In the genomic region with DNA sequence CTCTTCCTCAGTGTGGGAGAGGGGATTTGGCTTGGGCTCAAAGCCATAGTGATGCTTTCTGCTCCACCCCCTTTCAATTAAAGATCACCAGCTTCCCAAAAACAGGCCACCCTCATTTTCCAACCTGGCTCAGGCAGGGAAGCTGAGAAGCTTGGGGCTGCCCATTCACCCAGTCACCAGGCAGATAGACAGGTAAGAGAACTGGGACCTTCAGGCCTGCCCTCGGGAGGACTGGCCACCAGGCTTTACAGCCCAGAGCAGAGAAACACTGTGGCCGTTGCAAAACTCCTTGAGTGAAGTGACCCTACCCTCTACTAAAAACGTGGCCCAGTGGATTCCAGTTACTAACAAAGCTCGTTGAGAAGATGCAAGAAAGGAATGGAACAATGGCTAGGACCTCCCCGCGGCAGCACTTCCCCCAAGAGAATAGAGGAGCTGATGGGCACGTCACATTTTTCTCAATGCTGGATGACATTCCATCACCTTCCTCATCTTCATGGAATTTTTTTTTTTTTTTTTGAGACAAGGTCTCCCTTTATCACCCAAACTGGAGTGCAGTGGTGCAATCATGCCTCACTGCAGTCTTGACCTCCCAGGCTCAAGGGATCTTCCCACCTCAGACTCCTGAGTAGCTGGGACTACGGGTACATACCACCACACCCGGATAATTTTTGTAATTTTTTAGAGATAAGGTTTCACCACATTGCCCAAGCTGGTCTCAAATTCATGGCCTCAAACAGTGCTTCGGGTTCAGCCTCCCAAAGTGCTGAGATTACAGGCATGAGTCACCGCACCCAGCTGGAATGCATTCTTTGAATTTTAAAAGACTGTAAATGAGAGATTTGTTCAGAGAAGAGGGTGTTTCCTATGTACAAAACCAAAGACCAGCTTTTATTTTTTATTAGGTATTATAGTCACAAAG, we compare ENCODE assay signal across 1 cellular context.
TF ChIP-seq lines count a peak whose summit lies in the region.

No MANE protein-coding gene starts in this region.

TF ChIP-seq in A549, 52 proteins besides CTCF, POLR2A, EP300 and RAD21 (continued from another document):
- TF ChIP-seq, protein P1, sequence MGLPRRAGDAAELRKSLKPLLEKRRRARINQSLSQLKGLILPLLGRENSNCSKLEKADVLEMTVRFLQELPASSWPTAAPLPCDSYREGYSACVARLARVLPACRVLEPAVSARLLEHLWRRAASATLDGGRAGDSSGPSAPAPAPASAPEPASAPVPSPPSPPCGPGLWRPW (IDR thresholded peaks at IDR 0.05) = peak; percentile 87
- TF ChIP-seq FOXS1 (CRISPR knock-in tag; IDR thresholded peaks at IDR 0.05) = no peak
- no peak for TF ChIP-seq ZNF302 (CRISPR knock-in tag; IDR thresholded peaks at IDR 0.05)
- TF ChIP-seq, protein P2, sequence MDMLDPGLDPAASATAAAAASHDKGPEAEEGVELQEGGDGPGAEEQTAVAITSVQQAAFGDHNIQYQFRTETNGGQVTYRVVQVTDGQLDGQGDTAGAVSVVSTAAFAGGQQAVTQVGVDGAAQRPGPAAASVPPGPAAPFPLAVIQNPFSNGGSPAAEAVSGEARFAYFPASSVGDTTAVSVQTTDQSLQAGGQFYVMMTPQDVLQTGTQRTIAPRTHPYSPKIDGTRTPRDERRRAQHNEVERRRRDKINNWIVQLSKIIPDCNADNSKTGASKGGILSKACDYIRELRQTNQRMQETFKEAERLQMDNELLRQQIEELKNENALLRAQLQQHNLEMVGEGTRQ (IDR thresholded peaks at IDR 0.05) = no peak
- no peak for TF ChIP-seq RNF2 (IDR thresholded peaks at IDR 0.05; ENCODE audit: borderline replicate concordance, low read depth)
- no peak for TF ChIP-seq HEYL (CRISPR knock-in tag; IDR thresholded peaks at IDR 0.05)
- TF ChIP-seq, protein P3, sequence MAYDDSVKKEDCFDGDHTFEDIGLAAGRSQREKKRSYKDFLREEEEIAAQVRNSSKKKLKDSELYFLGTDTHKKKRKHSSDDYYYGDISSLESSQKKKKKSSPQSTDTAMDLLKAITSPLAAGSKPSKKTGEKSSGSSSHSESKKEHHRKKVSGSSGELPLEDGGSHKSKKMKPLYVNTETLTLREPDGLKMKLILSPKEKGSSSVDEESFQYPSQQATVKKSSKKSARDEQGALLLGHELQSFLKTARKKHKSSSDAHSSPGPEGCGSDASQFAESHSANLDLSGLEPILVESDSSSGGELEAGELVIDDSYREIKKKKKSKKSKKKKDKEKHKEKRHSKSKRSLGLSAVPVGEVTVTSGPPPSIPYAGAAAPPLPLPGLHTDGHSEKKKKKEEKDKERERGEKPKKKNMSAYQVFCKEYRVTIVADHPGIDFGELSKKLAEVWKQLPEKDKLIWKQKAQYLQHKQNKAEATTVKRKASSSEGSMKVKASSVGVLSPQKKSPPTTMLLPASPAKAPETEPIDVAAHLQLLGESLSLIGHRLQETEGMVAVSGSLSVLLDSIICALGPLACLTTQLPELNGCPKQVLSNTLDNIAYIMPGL (CRISPR knock-in tag; IDR thresholded peaks at IDR 0.05; ENCODE audit: borderline replicate concordance) = no peak
- TF ChIP-seq, protein P4, sequence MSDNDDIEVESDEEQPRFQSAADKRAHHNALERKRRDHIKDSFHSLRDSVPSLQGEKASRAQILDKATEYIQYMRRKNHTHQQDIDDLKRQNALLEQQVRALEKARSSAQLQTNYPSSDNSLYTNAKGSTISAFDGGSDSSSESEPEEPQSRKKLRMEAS (IDR thresholded peaks at IDR 0.05) = peak; percentile 80
- no peak for TF ChIP-seq ZC3H11A (IDR thresholded peaks at IDR 0.05)
- TF ChIP-seq ESRRA (IDR thresholded peaks at IDR 0.05; ENCODE audit: borderline replicate concordance, low read length) = no peak
- TF ChIP-seq CBX8 (IDR thresholded peaks at IDR 0.05) = no peak
- TF ChIP-seq GATA3 (IDR thresholded peaks at IDR 0.05; ENCODE audit: borderline replicate concordance) = peak; percentile 96
- TF ChIP-seq, protein P5, sequence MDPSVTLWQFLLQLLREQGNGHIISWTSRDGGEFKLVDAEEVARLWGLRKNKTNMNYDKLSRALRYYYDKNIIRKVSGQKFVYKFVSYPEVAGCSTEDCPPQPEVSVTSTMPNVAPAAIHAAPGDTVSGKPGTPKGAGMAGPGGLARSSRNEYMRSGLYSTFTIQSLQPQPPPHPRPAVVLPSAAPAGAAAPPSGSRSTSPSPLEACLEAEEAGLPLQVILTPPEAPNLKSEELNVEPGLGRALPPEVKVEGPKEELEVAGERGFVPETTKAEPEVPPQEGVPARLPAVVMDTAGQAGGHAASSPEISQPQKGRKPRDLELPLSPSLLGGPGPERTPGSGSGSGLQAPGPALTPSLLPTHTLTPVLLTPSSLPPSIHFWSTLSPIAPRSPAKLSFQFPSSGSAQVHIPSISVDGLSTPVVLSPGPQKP (IDR thresholded peaks at IDR 0.05; ENCODE audit: low read depth, low read length) = no peak
- peak; percentile 95 for TF ChIP-seq JUNB (IDR thresholded peaks at IDR 0.05)
- TF ChIP-seq RARB (CRISPR knock-in tag; IDR thresholded peaks at IDR 0.05) = peak; percentile 76; the same call in 1 of the 2 replicates
- TF ChIP-seq CBX2 (IDR thresholded peaks at IDR 0.05; ENCODE audit: borderline replicate concordance, low read depth) = no peak
- peak; percentile 92 to 96 for TF ChIP-seq CEBPB (IDR thresholded peaks at IDR 0.05)
- TF ChIP-seq CHD2 (IDR thresholded peaks at IDR 0.05; ENCODE audit: low read length, partially characterized antibody) = no peak
- peak; percentile 98 for TF ChIP-seq FOSL2 (IDR thresholded peaks at IDR 0.05)
- TF ChIP-seq FOSL2 (CRISPR knock-in tag; IDR thresholded peaks at IDR 0.05) = peak; percentile 99
- TF ChIP-seq, protein P6, sequence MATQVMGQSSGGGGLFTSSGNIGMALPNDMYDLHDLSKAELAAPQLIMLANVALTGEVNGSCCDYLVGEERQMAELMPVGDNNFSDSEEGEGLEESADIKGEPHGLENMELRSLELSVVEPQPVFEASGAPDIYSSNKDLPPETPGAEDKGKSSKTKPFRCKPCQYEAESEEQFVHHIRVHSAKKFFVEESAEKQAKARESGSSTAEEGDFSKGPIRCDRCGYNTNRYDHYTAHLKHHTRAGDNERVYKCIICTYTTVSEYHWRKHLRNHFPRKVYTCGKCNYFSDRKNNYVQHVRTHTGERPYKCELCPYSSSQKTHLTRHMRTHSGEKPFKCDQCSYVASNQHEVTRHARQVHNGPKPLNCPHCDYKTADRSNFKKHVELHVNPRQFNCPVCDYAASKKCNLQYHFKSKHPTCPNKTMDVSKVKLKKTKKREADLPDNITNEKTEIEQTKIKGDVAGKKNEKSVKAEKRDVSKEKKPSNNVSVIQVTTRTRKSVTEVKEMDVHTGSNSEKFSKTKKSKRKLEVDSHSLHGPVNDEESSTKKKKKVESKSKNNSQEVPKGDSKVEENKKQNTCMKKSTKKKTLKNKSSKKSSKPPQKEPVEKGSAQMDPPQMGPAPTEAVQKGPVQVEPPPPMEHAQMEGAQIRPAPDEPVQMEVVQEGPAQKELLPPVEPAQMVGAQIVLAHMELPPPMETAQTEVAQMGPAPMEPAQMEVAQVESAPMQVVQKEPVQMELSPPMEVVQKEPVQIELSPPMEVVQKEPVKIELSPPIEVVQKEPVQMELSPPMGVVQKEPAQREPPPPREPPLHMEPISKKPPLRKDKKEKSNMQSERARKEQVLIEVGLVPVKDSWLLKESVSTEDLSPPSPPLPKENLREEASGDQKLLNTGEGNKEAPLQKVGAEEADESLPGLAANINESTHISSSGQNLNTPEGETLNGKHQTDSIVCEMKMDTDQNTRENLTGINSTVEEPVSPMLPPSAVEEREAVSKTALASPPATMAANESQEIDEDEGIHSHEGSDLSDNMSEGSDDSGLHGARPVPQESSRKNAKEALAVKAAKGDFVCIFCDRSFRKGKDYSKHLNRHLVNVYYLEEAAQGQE (IDR thresholded peaks at IDR 0.05) = no peak
- no peak for TF ChIP-seq NFE2L2 (conservative IDR thresholded peaks at IDR 0.05; ENCODE audit: low read length)
- TF ChIP-seq CHD4 (IDR thresholded peaks at IDR 0.05; ENCODE audit: borderline replicate concordance) = no peak
- no peak for TF ChIP-seq EHMT2 (IDR thresholded peaks at IDR 0.05; ENCODE audit: low read depth)
- no peak for TF ChIP-seq FOSB (CRISPR knock-in tag; IDR thresholded peaks at IDR 0.05)
- TF ChIP-seq HOXB13 (CRISPR knock-in tag; IDR thresholded peaks at IDR 0.05; ENCODE audit: low read depth) = peak; percentile 77; the same call in 1 of the 2 replicates
- TF ChIP-seq, protein P7, sequence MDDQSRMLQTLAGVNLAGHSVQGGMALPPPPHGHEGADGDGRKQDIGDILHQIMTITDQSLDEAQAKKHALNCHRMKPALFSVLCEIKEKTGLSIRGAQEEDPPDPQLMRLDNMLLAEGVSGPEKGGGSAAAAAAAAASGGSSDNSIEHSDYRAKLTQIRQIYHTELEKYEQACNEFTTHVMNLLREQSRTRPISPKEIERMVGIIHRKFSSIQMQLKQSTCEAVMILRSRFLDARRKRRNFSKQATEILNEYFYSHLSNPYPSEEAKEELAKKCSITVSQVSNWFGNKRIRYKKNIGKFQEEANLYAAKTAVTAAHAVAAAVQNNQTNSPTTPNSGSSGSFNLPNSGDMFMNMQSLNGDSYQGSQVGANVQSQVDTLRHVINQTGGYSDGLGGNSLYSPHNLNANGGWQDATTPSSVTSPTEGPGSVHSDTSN (IDR thresholded peaks at IDR 0.05) = peak; percentile 88
- TF ChIP-seq EHF (CRISPR knock-in tag; IDR thresholded peaks at IDR 0.05) = peak; percentile 16; the same call in 1 of the 2 replicates
